2 cellular contexts compared by ENCODE assay signal in genomic region chr1:221728037-221728505, GRCh38.
TF ChIP-seq lines count a peak whose summit lies in the region.

No MANE protein-coding gene starts in this region.

TF ChIP-seq in liver, 16 proteins besides CTCF, POLR2A, EP300 and RAD21 (continued from another document):
- TF ChIP-seq MAX (IDR thresholded peaks at IDR 0.05) (no peak), FOXA2 (IDR thresholded peaks at IDR 0.05) (no peak), TAF1 (conservative IDR thresholded peaks at IDR 0.05) (no peak), SP1 (IDR thresholded peaks at IDR 0.05) (no peak), JUND (IDR thresholded peaks at IDR 0.05) (no peak), REST (IDR thresholded peaks at IDR 0.05) (no peak), RXRA (IDR thresholded peaks at IDR 0.05) (peak in 1 of 2 donors; percentile 60), FOXA1 (IDR thresholded peaks at IDR 0.05) (peak; percentile 10), EGR1 (IDR thresholded peaks at IDR 0.05; ENCODE audit: low read depth in 2 of 2) (no peak), ZBTB33 (IDR thresholded peaks at IDR 0.05) (no peak), GABPA (IDR thresholded peaks at IDR 0.05 in 1 of 2, conservative IDR thresholded peaks at IDR 0.05 in 1 of 2) (no peak), NR2F2 (IDR thresholded peaks at IDR 0.05) (no peak), ATF3 (IDR thresholded peaks at IDR 0.05) (no peak), YY1 (IDR thresholded peaks at IDR 0.05) (peak; percentile 61)

TF ChIP-seq in HepG2, 621 proteins besides CTCF, POLR2A, EP300 and RAD21 (continued from another document):
- TF ChIP-seq RARA (CRISPR knock-in tag; IDR thresholded peaks at IDR 0.05) = no peak
